In the genomic region with DNA sequence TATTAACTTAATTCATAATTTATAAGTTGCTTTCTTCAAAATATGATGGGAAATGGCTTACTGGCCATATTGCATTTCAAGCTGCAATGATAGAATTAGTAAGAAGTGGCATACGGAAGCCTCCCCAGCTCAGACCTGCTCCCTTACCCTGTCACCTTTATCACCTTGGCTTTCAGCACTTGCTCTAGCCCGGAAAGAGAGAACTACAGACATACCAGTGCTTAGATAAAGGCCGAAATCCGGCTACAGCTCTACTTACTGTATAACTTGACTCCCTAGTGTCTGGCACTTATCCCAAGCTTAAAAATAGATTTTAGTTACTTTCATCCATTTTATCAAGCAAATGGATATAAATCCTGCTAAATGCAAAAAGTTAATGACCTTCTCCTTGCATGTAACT, we compare ENCODE assay signal across 25 cellular contexts. TPM values are rescaled to one million over a fixed set of nuclear protein-coding genes. Genes with fewer than 3 reads are reported as not detected.
"Had no signal": no experiment of that assay in that cellular context is flagged by ENCODE, and none has a peak within 500 bp of the region (broad histone marks: within the 10 kb centered on the region; RNA-seq: fewer than 3 reads in every experiment).

No MANE protein-coding gene starts in this region.

- ATAC-seq: activated T-cell treated with anti-CD3 and anti-CD28 coated beads, Interleukin-2, amount 50 U/mL, for 4 hours; Panc1 had no signal

- H3K27ac Mint-ChIP-seq: activated CD4-positive, alpha-beta memory T cell treated with anti-CD3 and anti-CD28 coated beads for 36 hours; activated CD4-positive, alpha-beta T cell treated with anti-CD3 and anti-CD28 coated beads, Interleukin-2, amount 10 ng/mL, durations not matched to agents 7 days and 5 days; activated naive CD4-positive, alpha-beta T cell treated with anti-CD3 and anti-CD28 coated beads for 36 hours; activated naive CD8-positive, alpha-beta T cell; T-helper 1 cell treated with Interleukin-12 subunit alpha and Interleukin-12 subunit beta and Interleukin-4 antibody, amounts not matched to agents 30 μg/mL and 1 μg/mL, for 36 hours had no signal

- H3K4me3 Mint-ChIP-seq: activated CD4-positive, alpha-beta memory T cell treated with anti-CD3 and anti-CD28 coated beads for 36 hours; activated CD4-positive, alpha-beta T cell treated with anti-CD3 and anti-CD28 coated beads, Interleukin-2, amount 10 ng/mL, durations not matched to agents 7 days and 5 days; activated naive CD4-positive, alpha-beta T cell treated with anti-CD3 and anti-CD28 coated beads for 36 hours; activated naive CD8-positive, alpha-beta T cell; activated T-cell treated with anti-CD3 and anti-CD28 coated beads, Interleukin-2, amount 50 U/mL, for 4 hours; IgD-negative memory B cell; T-helper 1 cell treated with Interleukin-12 subunit alpha and Interleukin-12 subunit beta and Interleukin-4 antibody, amounts not matched to agents 30 μg/mL and 1 μg/mL, for 36 hours had no signal

- H3K27me3 ChIP-seq: brain microvascular endothelial cell had no signal

- H3K36me3 ChIP-seq: brain microvascular endothelial cell had no signal

- H3K36me3 Mint-ChIP-seq: activated CD4-positive, alpha-beta memory T cell treated with anti-CD3 and anti-CD28 coated beads for 36 hours; activated naive CD8-positive, alpha-beta T cell; IgD-negative memory B cell had no signal

- H3K27ac ChIP-seq: brain microvascular endothelial cell had no signal

- H3K27me3 Mint-ChIP-seq: activated CD4-positive, alpha-beta T cell treated with anti-CD3 and anti-CD28 coated beads, Interleukin-2, amount 10 ng/mL, durations not matched to agents 7 days and 5 days had no signal

- H3K9me3 Mint-ChIP-seq: activated CD4-positive, alpha-beta memory T cell treated with anti-CD3 and anti-CD28 coated beads for 36 hours; activated CD4-positive, alpha-beta T cell treated with anti-CD3 and anti-CD28 coated beads, Interleukin-2, amount 10 ng/mL, durations not matched to agents 7 days and 5 days; activated naive CD4-positive, alpha-beta T cell treated with anti-CD3 and anti-CD28 coated beads for 36 hours; activated T-cell treated with anti-CD3 and anti-CD28 coated beads, Interleukin-2, amount 50 U/mL, for 4 hours; IgD-negative memory B cell; T-helper 1 cell treated with Interleukin-12 subunit alpha and Interleukin-12 subunit beta and Interleukin-4 antibody, amounts not matched to agents 30 μg/mL and 1 μg/mL, for 36 hours had no signal

- H3K4me1 Mint-ChIP-seq: activated CD4-positive, alpha-beta T cell treated with anti-CD3 and anti-CD28 coated beads, Interleukin-2, amount 10 ng/mL, durations not matched to agents 7 days and 5 days; IgD-negative memory B cell had no signal

- DNase-seq: activated CD4-positive, alpha-beta memory T cell treated with anti-CD3 and anti-CD28 coated beads for 36 hours; activated CD4-positive, alpha-beta T cell treated with anti-CD3 and anti-CD28 coated beads, Interleukin-2, amount 10 ng/mL, durations not matched to agents 7 days and 5 days; activated CD8-positive, alpha-beta memory T cell treated with anti-CD3 and anti-CD28 coated beads for 24 hours; activated effector memory CD4-positive, alpha-beta T cell treated with anti-CD3 and anti-CD28 coated beads, Interleukin-2, amount 50 U/mL, for 16 hours; activated naive CD4-positive, alpha-beta T cell treated with anti-CD3 and anti-CD28 coated beads for 36 hours; activated T-cell treated with anti-CD3 and anti-CD28 coated beads, Interleukin-2, amount 50 U/mL, for 4 hours; amygdala; brain microvascular endothelial cell; caudate nucleus; KG1; NCI-H1048; NCI-H1930; NCI-H2171 treated with DMSO at 0.1 percent for 48 hours; NCI-H226; NCI-H510A; NCI-H526 treated with DMSO at 0.1 percent for 48 hours; NK-92 treated with Interleukin-12 subunit alpha and Interleukin-12 subunit beta, amount 100 ng/mL, for 24 hours; OCI-M1; RPMI8226; SHP77 had no signal

RNA-seq across cellular contexts. Expression of gene PKP2, which starts 42.5 kb away (rescaled TPM):
- total RNA-seq: activated CD4-positive, alpha-beta T cell treated with anti-CD3 and anti-CD28 coated beads, Interleukin-2, amount 10 ng/mL, durations not matched to agents 7 days and 5 days; SK-MEL-5 had no signal
